Comparison of ENCODE assay signal across 8 cellular contexts in the genomic region with DNA sequence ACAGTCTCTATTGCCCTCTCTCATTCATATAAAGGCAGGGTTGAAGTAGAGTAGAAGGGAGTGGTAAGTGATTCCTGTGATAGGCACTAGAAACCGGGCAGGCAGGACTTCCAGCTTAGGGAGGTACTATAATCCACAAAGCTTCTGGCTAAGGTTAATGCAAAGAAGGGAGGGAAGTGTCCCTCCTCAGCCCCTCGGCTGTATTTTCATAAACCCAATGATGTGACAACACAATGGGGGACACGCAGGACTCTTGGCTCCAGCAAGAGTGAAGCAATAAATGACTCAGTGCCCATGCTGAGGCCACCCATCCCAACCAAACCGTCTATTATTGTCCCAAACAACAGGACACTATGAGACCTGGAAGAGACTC.
A peak's percentile ranks its signal among the peaks of the same experiment; 100 is the strongest.
DNase-seq lines count a peak whose midpoint lies in the region; ATAC-seq, FAIRE-seq and TF ChIP-seq lines count a peak whose summit lies in the region.

No MANE protein-coding gene starts in this region.

- H3K9ac ChIP-seq in SU-DHL-6 (ENCODE audit: low read length), result peak overlapping the region; percentile 40; the same call in 1 of the 2 replicates

- intact Hi-C loops in activated CD4-positive, alpha-beta T cell treated with anti-CD3 and anti-CD28 coated beads for 36 hours (cut with DNase I, micrococcal nuclease), result no loop called here

- H2AFZ ChIP-seq in SU-DHL-6 (ENCODE audit: low read depth, low read length, severe bottlenecking) (no peak overlapping the region), hepatocyte (no peak overlapping the region)

- no peaks in the 10 kb centered on the region for H3K27me3 ChIP-seq in SU-DHL-6 (ENCODE audit: low read length)
- H3K27me3 ChIP-seq in hepatocyte, result no peaks in the 10 kb centered on the region
- no peaks in the 10 kb centered on the region for H3K27me3 ChIP-seq in tibial nerve

- 41% methylated on average over 4 of the region's 4 CpGs for WGBS in hepatocyte (ENCODE audit: low lambda C conversion rate, missing lambda C conversion rate)
- WGBS in tibial nerve, 2 donors, result 29 to 35% methylated on average over 4 of the region's 4 CpGs

- H3K4me3 Mint-ChIP-seq in activated CD4-positive, alpha-beta T cell treated with anti-CD3 and anti-CD28 coated beads for 36 hours, result peak overlapping the region; percentile 70

- no peak for FAIRE-seq in RCC 7860 (lab: Jason Lieb, UNC)

- H3K4me2 ChIP-seq in SU-DHL-6 (ENCODE audit: low read depth, low read length, poor library complexity, severe bottlenecking) (peak overlapping the region; percentile 44), hepatocyte (peak overlapping the region; percentile 53)

- H3K36me3 ChIP-seq in SU-DHL-6 (ENCODE audit: low read length) (peaks cover 4% of the 10 kb centered on the region; the same call in 1 of the 2 replicates), hepatocyte (replicated peaks; ENCODE audit: insufficient read depth, low read depth) (no peaks in the 10 kb centered on the region), tibial nerve (no peaks in the 10 kb centered on the region)

- H3K9me3 ChIP-seq in SU-DHL-6 (ENCODE audit: insufficient read depth, low read length) (no peaks in the 10 kb centered on the region), hepatocyte (ENCODE audit: low read depth) (no peaks in the 10 kb centered on the region), tibial nerve (no peaks in the 10 kb centered on the region)

- H3K79me2 ChIP-seq in SU-DHL-6 (ENCODE audit: insufficient read depth, low read length) (peaks cover 100% of the 10 kb centered on the region), hepatocyte (peaks cover 87% of the 10 kb centered on the region)

- POLR2A ChIA-PET in activated CD4-positive, alpha-beta T cell treated with anti-CD3 and anti-CD28 coated beads for 36 hours (lab: Charles Lee), result interaction anchor here (1.3 to 1.6 kb wide), 3 partner anchors 9 to 13 kb away, joined by 3 to 7 read pairs (median 4); no protein-coding TSS in a partner anchor

- peak overlapping the region; percentile 99 for H3K27ac Mint-ChIP-seq in activated CD4-positive, alpha-beta T cell treated with anti-CD3 and anti-CD28 coated beads for 36 hours

- H3K4me1 Mint-ChIP-seq in activated CD4-positive, alpha-beta T cell treated with anti-CD3 and anti-CD28 coated beads for 36 hours, result peaks cover 95% of the 10 kb centered on the region

- no peaks in the 10 kb centered on the region for H3K27me3 Mint-ChIP-seq in activated CD4-positive, alpha-beta T cell treated with anti-CD3 and anti-CD28 coated beads for 36 hours

- no peak for TF ChIP-seq POLR2A in tibial nerve (IDR thresholded peaks at IDR 0.05)

- CTCF ChIA-PET in activated CD4-positive, alpha-beta T cell treated with anti-CD3 and anti-CD28 coated beads for 36 hours (lab: Charles Lee), result interaction anchor here (0.6 to 4.7 kb wide), 7 partner anchors 10 to 365 kb away, joined by 3 to 17 read pairs (median 5); no protein-coding TSS in a partner anchor

- TF ChIP-seq CTCF in SU-DHL-6 (IDR thresholded peaks at IDR 0.05; ENCODE audit: insufficient read depth, low read length, poor library complexity, severe bottlenecking) (no peak), hepatocyte (IDR thresholded peaks at IDR 0.05; ENCODE audit: poor library complexity) (no peak), tibial nerve (IDR thresholded peaks at IDR 0.05) (no peak)

- H3K9me2 ChIP-seq in SU-DHL-6 (replicated peaks; ENCODE audit: insufficient read depth, low read length), result no peaks in the 10 kb centered on the region
- H3K9me2 ChIP-seq in hepatocyte (replicated peaks; ENCODE audit: insufficient read depth), result no peaks in the 10 kb centered on the region

- ATAC-seq in activated CD4-positive, alpha-beta T cell treated with anti-CD3 and anti-CD28 coated beads for 36 hours, result no peak

- H4K20me1 ChIP-seq in SU-DHL-6 (ENCODE audit: low read depth, low read length), result no peaks in the 10 kb centered on the region
- H4K20me1 ChIP-seq in hepatocyte (ENCODE audit: insufficient read depth, poor library complexity, severe bottlenecking), result no peaks in the 10 kb centered on the region

- TF ChIP-seq EP300 in tibial nerve (IDR thresholded peaks at IDR 0.05), result peak in 1 of 2 donors; percentile 55

- H3K4me3 ChIP-seq in SU-DHL-6 (ENCODE audit: insufficient read depth, low read length, poor library complexity, severe bottlenecking) (no peak overlapping the region), hepatocyte (no peak overlapping the region), tibial nerve (no peak overlapping the region)

- peaks cover 29% of the 10 kb centered on the region for H3K4me1 ChIP-seq in hepatocyte (ENCODE audit: insufficient read depth)
- H3K4me1 ChIP-seq in tibial nerve, result peaks cover 0 to 88% (median 63%) of the 10 kb centered on the region in 4 donors

- no peak for DNase-seq in activated CD4-positive, alpha-beta T cell treated with anti-CD3 and anti-CD28 coated beads for 36 hours
- DNase-seq in activated CD4-positive, alpha-beta T cell treated with anti-CD3 and anti-CD28 coated beads, Interleukin-2, amount 50 U/mL, for 4 hours, result no peak
- DNase-seq in hepatocyte (ENCODE audit: low spot score) (no peak), tibial nerve (ENCODE audit: low spot score in 2 of 2) (no peak), NCI-H1694 treated with DMSO at 0.1 percent for 48 hours (lab: John Stamatoyannopoulos, UW) (no peak), NCI-H2171 treated with DMSO at 0.1 percent for 48 hours (lab: John Stamatoyannopoulos, UW) (no peak), RCC 7860 (ENCODE audit: low spot score) (no peak)

- H3K36me3 Mint-ChIP-seq in activated CD4-positive, alpha-beta T cell treated with anti-CD3 and anti-CD28 coated beads for 36 hours (ENCODE audit: low read depth), result peaks cover 90% of the 10 kb centered on the region

- peaks cover 4% of the 10 kb centered on the region; the same call in 1 of the 2 replicates for H3F3A ChIP-seq in SU-DHL-6 (ENCODE audit: insufficient read depth)

- H3K9me3 Mint-ChIP-seq in activated CD4-positive, alpha-beta T cell treated with anti-CD3 and anti-CD28 coated beads for 36 hours (ENCODE audit: low read depth), result no peaks in the 10 kb centered on the region

- H3K27ac ChIP-seq in SU-DHL-6 (ENCODE audit: low read depth, low read length), result peak overlapping the region; percentile 72
- H3K27ac ChIP-seq in hepatocyte, result peak overlapping the region; percentile 76
- peak overlapping the region in 3 of 4 donors; percentile 64 to 85 (median 72) for H3K27ac ChIP-seq in tibial nerve
